17 cellular contexts compared by ENCODE assay signal in genomic region chr11:70530629-70531185, GRCh38.
"Had no signal": no experiment of that assay in that cellular context is flagged by ENCODE, and none has a peak within 500 bp of the region (broad histone marks: within the 10 kb centered on the region; RNA-seq: fewer than 3 reads in every experiment).

No MANE protein-coding gene starts in this region.

- H3K9me3 ChIP-seq: gastrocnemius medialis, left lung, sigmoid colon, stomach, thoracic aorta, transverse colon had no signal

- H3K27ac Mint-ChIP-seq: nephron had no signal

- ATAC-seq: esophagus mucosa, gastrocnemius medialis, left lung had no signal

- H3K27me3 ChIP-seq: gastrocnemius medialis, left lung, sigmoid colon, transverse colon had no signal

- H3K4me3 Mint-ChIP-seq: nephron had no signal

- H3K27ac ChIP-seq: gastrocnemius medialis, left lung, sigmoid colon, skin epidermis, stomach, thoracic aorta, transverse colon had no signal

- H3K36me3 ChIP-seq: gastrocnemius medialis, left lung, sigmoid colon, stomach, thoracic aorta, transverse colon had no signal

- H3K4me3 ChIP-seq: gastrocnemius medialis, left lung, lung, sigmoid colon, skin epidermis, stomach, thoracic aorta, transverse colon had no signal

- DNase-seq: effector memory CD4-positive, alpha-beta T cell; gastrocnemius medialis; islet precursor cell; mesenchymal stem cell; midbrain; sigmoid colon; stimulated activated CD4-positive, alpha-beta T cell treated with anti-CD3 and anti-CD28 coated beads, Interleukin-12 subunit alpha, Interleukin-12 subunit beta, amount 100 ng/mL, for 4 hours; stimulated activated naive CD4-positive, alpha-beta T cell; stomach; substantia nigra; transverse colon had no signal

- H3K4me1 ChIP-seq: gastrocnemius medialis, left lung, sigmoid colon, stomach had no signal
